ENCODE assay signal across 34 cellular contexts in the genomic region with DNA sequence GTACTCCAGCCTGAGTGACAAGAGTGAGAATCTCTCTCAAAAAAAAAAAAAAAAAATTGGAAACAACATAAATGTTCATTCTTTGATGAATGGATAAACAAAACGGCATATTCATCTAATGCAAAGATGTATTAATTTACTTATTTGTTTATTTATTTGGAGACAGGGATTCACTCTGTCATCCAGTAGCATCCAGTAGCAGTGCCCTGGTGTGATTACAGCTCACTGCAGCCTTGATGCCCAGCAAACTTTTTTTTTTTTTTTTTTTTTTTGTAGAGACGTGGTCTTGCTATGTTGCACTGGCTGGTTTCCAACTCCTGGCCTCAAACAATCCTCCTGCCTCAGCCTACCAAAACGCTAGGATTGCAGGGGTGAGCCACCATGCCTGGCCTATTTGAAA. TPM values are rescaled to one million over a fixed set of nuclear protein-coding genes. Genes with fewer than 3 reads are reported as not detected.
DNase-seq lines count a peak whose midpoint lies in the region; ATAC-seq and TF ChIP-seq lines count a peak whose summit lies in the region.
"Had no signal": no experiment of that assay in that cellular context is flagged by ENCODE, and none has a peak within 500 bp of the region (broad histone marks: within the 10 kb centered on the region; RNA-seq: fewer than 3 reads in every experiment).

No MANE protein-coding gene starts in this region.

- no peaks in the 10 kb centered on the region for H3K79me2 ChIP-seq in KMS-11 (ENCODE audit: insufficient read depth, low read depth)

- H3K36me3 ChIP-seq in KMS-11 (ENCODE audit: insufficient read depth) = no peaks in the 10 kb centered on the region
- H3K36me3 ChIP-seq: transverse colon had no signal

- no peaks in the 10 kb centered on the region for H3K9me3 Mint-ChIP-seq in stimulated activated naive CD8-positive, alpha-beta T cell treated with anti-CD3 and anti-CD28 coated beads, Interleukin-15, amount 100 ng/mL, for 72 hours
- H3K9me3 Mint-ChIP-seq in activated naive CD8-positive, alpha-beta T cell treated with anti-CD3 and anti-CD28 coated beads for 36 hours = peaks cover 6% of the 10 kb centered on the region
- H3K9me3 Mint-ChIP-seq: natural killer cell treated with Interleukin-12 subunit alpha and Interleukin-12 subunit beta and Interleukin-15 and Interleukin-18, amount 100 ng/mL, for 72 hours had no signal

- no peak for DNase-seq in stimulated activated naive CD8-positive, alpha-beta T cell treated with anti-CD3 and anti-CD28 coated beads, Interleukin-15, amount 100 ng/mL, for 72 hours
- DNase-seq in stimulated activated naive CD8-positive, alpha-beta T cell treated with anti-CD3 and anti-CD28 coated beads, Interleukin-15, Interleukin-2, amounts not matched to agents 100 U/mL and 50 U/mL, for 24 hours = no peak
- no peak for DNase-seq in activated naive CD8-positive, alpha-beta T cell treated with anti-CD3 and anti-CD28 coated beads for 36 hours
- DNase-seq in SKM-1 (lab: John Stamatoyannopoulos, UW; ENCODE audit: unreplicated experiment) = no peak
- DNase-seq in NCI-H524 (lab: John Stamatoyannopoulos, UW) = no peak
- DNase-seq: activated B cell treated with CpG ODN at 0.5 μM for 24 hours; activated CD8-positive, alpha-beta memory T cell treated with anti-CD3 and anti-CD28 coated beads for 24 hours; activated effector memory CD4-positive, alpha-beta T cell treated with Interleukin-2 at 50 U/mL for 16 hours; activated T-cell treated with anti-CD3 and anti-CD28 coated beads for 4 hours; central memory CD4-positive, alpha-beta T cell; cortex of kidney; DMS79 treated with DMSO at 0.1 percent for 48 hours; effector memory CD4-positive, alpha-beta T cell; GF-D8; hippocampal formation; KBM-7; left cardiac atrium; MM.1S; NCI-H2029; NCI-H526; SHP77 treated with DMSO at 0.1 percent for 48 hours; stimulated activated CD4-positive, alpha-beta T cell treated with anti-CD3 and anti-CD28 coated beads, Interleukin-4, amount 100 ng/mL, for 24 hours; T1000; transverse colon had no signal

- H3K4me3 Mint-ChIP-seq in stimulated activated naive CD8-positive, alpha-beta T cell treated with anti-CD3 and anti-CD28 coated beads, Interleukin-15, amount 100 ng/mL, for 72 hours = peak overlapping the region; percentile 97
- H3K4me3 Mint-ChIP-seq in activated naive CD8-positive, alpha-beta T cell treated with anti-CD3 and anti-CD28 coated beads for 36 hours = peak overlapping the region; percentile 96
- H3K4me3 Mint-ChIP-seq: activated B cell treated with CpG ODN at 0.5 μM for 24 hours had no signal

- peaks cover 74% of the 10 kb centered on the region for H3K4me1 Mint-ChIP-seq in stimulated activated naive CD8-positive, alpha-beta T cell treated with anti-CD3 and anti-CD28 coated beads, Interleukin-15, amount 100 ng/mL, for 72 hours
- peaks cover 67% of the 10 kb centered on the region for H3K4me1 Mint-ChIP-seq in activated naive CD8-positive, alpha-beta T cell treated with anti-CD3 and anti-CD28 coated beads for 36 hours

- TF ChIP-seq CTCF in KMS-11 (conservative IDR thresholded peaks at IDR 0.05; ENCODE audit: low read depth, low read length) = no peak

- H3K4me2 ChIP-seq in KMS-11 = peak overlapping the region; percentile 45; the same call in 1 of the 2 replicates

- H3K27me3 ChIP-seq in KMS-11 (ENCODE audit: insufficient read depth, low read depth) = no peaks in the 10 kb centered on the region

- no peak overlapping the region for H3K27ac ChIP-seq in KMS-11
- H3K27ac ChIP-seq: epithelial cell of prostate, GM23248, transverse colon had no signal

- no peak overlapping the region for H3K4me3 ChIP-seq in KMS-11 (IDR thresholded peaks at IDR 0.05; ENCODE audit: insufficient read depth, low read depth, low read length)
- H3K4me3 ChIP-seq: GM23248, transverse colon had no signal

- no peak overlapping the region for H2AFZ ChIP-seq in KMS-11 (ENCODE audit: low read depth)
- H2AFZ ChIP-seq: GM23248 had no signal

- H3K27ac Mint-ChIP-seq in stimulated activated naive CD8-positive, alpha-beta T cell treated with anti-CD3 and anti-CD28 coated beads, Interleukin-15, amount 100 ng/mL, for 72 hours = peak overlapping the region in 1 of 2 donors; percentile 57
- H3K27ac Mint-ChIP-seq in activated naive CD8-positive, alpha-beta T cell treated with anti-CD3 and anti-CD28 coated beads for 36 hours = no peak overlapping the region
- H3K27ac Mint-ChIP-seq: activated B cell treated with CpG ODN at 0.5 μM for 24 hours; natural killer cell treated with Interleukin-12 subunit alpha and Interleukin-12 subunit beta and Interleukin-15 and Interleukin-18, amount 100 ng/mL, for 72 hours had no signal

- H3K27me3 Mint-ChIP-seq in stimulated activated naive CD8-positive, alpha-beta T cell treated with anti-CD3 and anti-CD28 coated beads, Interleukin-15, amount 100 ng/mL, for 72 hours = peaks cover 16% of the 10 kb centered on the region
- peaks cover 63% of the 10 kb centered on the region for H3K27me3 Mint-ChIP-seq in activated naive CD8-positive, alpha-beta T cell treated with anti-CD3 and anti-CD28 coated beads for 36 hours

- peaks cover 9% of the 10 kb centered on the region for H3K36me3 Mint-ChIP-seq in activated naive CD8-positive, alpha-beta T cell treated with anti-CD3 and anti-CD28 coated beads for 36 hours

- H4K20me1 ChIP-seq in KMS-11 (ENCODE audit: insufficient read depth) = no peaks in the 10 kb centered on the region

- ATAC-seq in stimulated activated naive CD8-positive, alpha-beta T cell treated with anti-CD3 and anti-CD28 coated beads, Interleukin-15, amount 100 ng/mL, for 72 hours = no peak
- ATAC-seq in stimulated activated naive CD8-positive, alpha-beta T cell treated with anti-CD3 and anti-CD28 coated beads, Interleukin-15, Interleukin-2, amounts not matched to agents 100 U/mL and 50 U/mL, for 24 hours = no peak
- ATAC-seq in GM21786 (IDR thresholded peaks at IDR 0.05; ENCODE audit: unreplicated experiment) = no peak
- ATAC-seq: left cardiac atrium; natural killer cell treated with Interleukin-12 subunit alpha and Interleukin-12 subunit beta and Interleukin-15 and Interleukin-18, amount 100 ng/mL, for 72 hours had no signal

- no peak overlapping the region for H3K9ac ChIP-seq in KMS-11
- H3K9ac ChIP-seq: GM23248 had no signal

- H3K4me1 ChIP-seq in KMS-11 (ENCODE audit: low read depth, poor library complexity, severe bottlenecking) = peaks cover 16% of the 10 kb centered on the region

RNA-seq across cellular contexts. Expression of a gene that starts 24.4 kb away (rescaled TPM):
- not detected for total RNA-seq in activated naive CD8-positive, alpha-beta T cell treated with anti-CD3 and anti-CD28 coated beads for 36 hours
- total RNA-seq: activated B cell treated with CpG ODN at 0.5 μM for 24 hours; GM23248; HT-29; left cardiac atrium; lung microvascular endothelial cell; mucosa of gallbladder; natural killer cell treated with Interleukin-12 subunit alpha and Interleukin-12 subunit beta and Interleukin-15 and Interleukin-18, amount 100 ng/mL, for 72 hours; osteoblast; pulmonary artery endothelial cell; transverse colon had no signal

RNA-seq across cellular contexts. Expression of a gene that starts 33.2 kb away (rescaled TPM):
- under 1 TPM; 0.62 to 0.68 TPM for total RNA-seq in activated naive CD8-positive, alpha-beta T cell treated with anti-CD3 and anti-CD28 coated beads for 36 hours

RNA-seq across cellular contexts. Expression of a gene that starts 40.8 kb away (rescaled TPM):
- total RNA-seq in activated naive CD8-positive, alpha-beta T cell treated with anti-CD3 and anti-CD28 coated beads for 36 hours = not detected
- total RNA-seq: activated B cell treated with CpG ODN at 0.5 μM for 24 hours; GM23248; HT-29; left cardiac atrium; lung microvascular endothelial cell; mucosa of gallbladder; natural killer cell treated with Interleukin-12 subunit alpha and Interleukin-12 subunit beta and Interleukin-15 and Interleukin-18, amount 100 ng/mL, for 72 hours; osteoblast; pulmonary artery endothelial cell; transverse colon had no signal

RNA-seq across cellular contexts. Expression of a gene that starts 51.3 kb away (rescaled TPM):
- total RNA-seq in activated naive CD8-positive, alpha-beta T cell treated with anti-CD3 and anti-CD28 coated beads for 36 hours = 10 to 100 TPM; 34.2 to 37.6 TPM
